Comparison of ENCODE assay signal across 8 cellular contexts in the genomic region with DNA sequence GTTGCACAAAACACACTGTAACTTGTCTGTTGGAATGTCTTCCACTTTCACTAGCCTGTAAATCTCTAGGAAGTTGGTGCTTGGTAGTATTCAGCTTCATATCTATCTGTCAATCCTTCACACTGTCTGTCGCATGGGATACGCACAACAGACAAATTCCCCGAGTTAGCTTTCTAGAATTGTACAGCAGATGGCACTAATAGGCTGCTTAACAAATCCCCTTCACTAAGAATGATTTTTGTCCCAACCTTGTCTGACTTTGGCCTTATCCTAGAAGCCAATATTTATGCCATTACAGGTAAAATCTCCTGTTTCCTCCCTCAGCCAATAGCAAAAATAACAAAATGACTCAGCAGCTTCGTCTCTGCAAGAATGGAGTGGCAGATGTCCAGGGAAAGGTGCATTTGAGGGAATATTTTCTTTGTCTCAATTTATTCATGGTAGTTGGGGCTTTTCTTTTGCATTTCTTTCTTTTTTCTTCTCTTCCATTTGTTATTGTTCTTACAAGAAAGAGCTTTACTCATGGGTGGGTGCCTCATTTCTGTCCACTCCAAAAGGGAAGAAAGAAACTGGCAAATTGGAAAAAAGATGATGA. TPM values are rescaled to one million over a fixed set of nuclear protein-coding genes. Genes with fewer than 3 reads are reported as not detected.
DNase-seq lines count a peak whose midpoint lies in the region; ATAC-seq and TF ChIP-seq lines count a peak whose summit lies in the region.

No MANE protein-coding gene starts in this region.

- H3K36me3 ChIP-seq in left lung: peaks cover 0 to 3% of the 10 kb centered on the region in 2 donors

- no peaks in the 10 kb centered on the region for H3K27me3 ChIP-seq in left lung

- TF ChIP-seq CTCF in GM12864 (IDR thresholded peaks at IDR 0.05; ENCODE audit: low read depth, low read length, missing control alignments) (peak; percentile 46), nephron (IDR thresholded peaks at IDR 0.05; ENCODE audit: unreplicated experiment in 3 of 3) (peak; percentile 58 to 68 (median 61)), left lung (IDR thresholded peaks at IDR 0.05) (peak in 1 of 2 donors; percentile 32)

- H3K4me3 Mint-ChIP-seq in nephron: peak overlapping the region; percentile 71 to 82 (median 77)

- intact Hi-C loops in left lung (cut with DNase I): loop anchor here in 1 of 2 donors (2.0 to 10.0 kb wide), 2 partner anchors 46 to 272 kb away; no protein-coding TSS in a partner anchor

- no peaks in the 10 kb centered on the region for H3K9me3 ChIP-seq in left lung

- H3K27ac Mint-ChIP-seq in nephron: peak overlapping the region; percentile 12 to 89 (median 82)

- no peaks in the 10 kb centered on the region for H3K27me3 Mint-ChIP-seq in nephron (ENCODE audit: low read depth)

- peaks cover 5 to 22% of the 10 kb centered on the region in 2 donors for H3K4me1 ChIP-seq in left lung

- no peak overlapping the region for H3K27ac ChIP-seq in left lung

- H3K36me3 Mint-ChIP-seq in nephron (ENCODE audit: low read depth): no peaks in the 10 kb centered on the region

- H3K4me1 Mint-ChIP-seq in nephron: peaks cover 37% of the 10 kb centered on the region

- DNase-seq in Ammon's horn (ENCODE audit: low spot score) (peak; percentile 87), GM12864 (ENCODE audit: low read depth) (no peak), NCI-H82 (lab: John Stamatoyannopoulos, UW) (peak; percentile 77), dermis microvascular lymphatic vessel endothelial cell (ENCODE audit: low read depth in 2 of 2) (peak; percentile 61 to 71), left lung (no peak)
- no peak for DNase-seq in effector CD4-positive, alpha-beta T cell

- H3K4me3 ChIP-seq in GM12864 (ENCODE audit: low read depth, low read length): no peak overlapping the region
- H3K4me3 ChIP-seq in left lung: no peak overlapping the region

- ATAC-seq in HG03521 (IDR thresholded peaks at IDR 0.05; ENCODE audit: unreplicated experiment) (no peak), left lung (no peak)

- H3K9me3 Mint-ChIP-seq in nephron: no peaks in the 10 kb centered on the region

RNA-seq across cellular contexts. Expression of gene NUDT2, which starts 3.1 kb away (rescaled TPM):
- total RNA-seq in dermis microvascular lymphatic vessel endothelial cell: 30.2 and 32.6 TPM in 2 replicates
- 10 to 100 TPM; 10.3 to 11.9 TPM for total RNA-seq in left lung

RNA-seq across cellular contexts. Expression of gene KIF24, which starts 3.4 kb away (rescaled TPM):
- 1.6 and 2.1 TPM in 2 replicates for total RNA-seq in dermis microvascular lymphatic vessel endothelial cell
- total RNA-seq in left lung: 1 to 10 TPM; 2.4 TPM

RNA-seq across cellular contexts. Expression of gene MYORG, which starts 44.2 kb away (rescaled TPM):
- 2.4 and 3.2 TPM in 2 replicates for total RNA-seq in dermis microvascular lymphatic vessel endothelial cell
- total RNA-seq in left lung: 10 to 100 TPM in 1 of 2 donors, 1 to 10 TPM in 1; 6.9 to 22.6 TPM

Comparison
In these comparisons a context has a peak if more than half of its experiments do, and no peak if none do; other contexts are left out.
1. DNase-seq: peak in Ammon's horn (single experiment), NCI-H82 (single experiment) and dermis microvascular lymphatic vessel endothelial cell (2 of 2); none in GM12864 (single experiment), left lung (0 of 2) and effector CD4-positive, alpha-beta T cell (single experiment).